24 cellular contexts compared by ENCODE assay signal in genomic region chr2:128272586-128273468, GRCh38. TPM values are rescaled to one million over a fixed set of nuclear protein-coding genes. Genes with fewer than 3 reads are reported as not detected.
A peak's percentile ranks its signal among the peaks of the same experiment; 100 is the strongest.
DNase-seq lines count a peak whose midpoint lies in the region; ATAC-seq and TF ChIP-seq lines count a peak whose summit lies in the region.
"Had no signal": no experiment of that assay in that cellular context is flagged by ENCODE, and none has a peak within 500 bp of the region (broad histone marks: within the 10 kb centered on the region; RNA-seq: fewer than 3 reads in every experiment).

No MANE protein-coding gene starts in this region.

- H3K27ac ChIP-seq in BLaER1: no peak overlapping the region; the same call in 1 of the 2 replicates
- H3K27ac ChIP-seq in foreskin keratinocyte: no peak overlapping the region
- H3K27ac ChIP-seq: brain microvascular endothelial cell, epithelial cell of prostate, KMS-11, SJSA1, thyroid gland had no signal

- H3K4me1 ChIP-seq in BLaER1 (peaks cover 47% of the 10 kb centered on the region), foreskin keratinocyte (no peaks in the 10 kb centered on the region)
- H3K4me1 ChIP-seq: SJSA1 had no signal

- H3K4me3 Mint-ChIP-seq in central memory CD8-positive, alpha-beta T cell: peak overlapping the region; percentile 66
- peak overlapping the region; percentile 74 for H3K4me3 Mint-ChIP-seq in natural killer cell treated with Interleukin-12 subunit alpha and Interleukin-12 subunit beta and Interleukin-15 and Interleukin-18, amount 100 ng/mL, for 72 hours
- H3K4me3 Mint-ChIP-seq: activated CD8-positive, alpha-beta T cell treated with anti-CD3 and anti-CD28 coated beads, Interleukin-2, amount 10 ng/mL, durations not matched to agents 7 days and 5 days; activated naive CD8-positive, alpha-beta T cell treated with anti-CD3 and anti-CD28 coated beads for 36 hours; dendritic cell treated with granulocyte-macrophage colony-stimulating factor and Interleukin-4, amounts not matched to agents 40 ng/mL and 50 ng/mL, for 4 days; nephron progenitor cell had no signal

- DNase-seq in COLO668 (lab: John Stamatoyannopoulos, UW; ENCODE audit: unreplicated experiment): peak; percentile 76
- no peak for DNase-seq in central memory CD8-positive, alpha-beta T cell (ENCODE audit: low spot score in 2 of 2)
- DNase-seq in natural killer cell treated with Interleukin-12 subunit alpha and Interleukin-12 subunit beta and Interleukin-15 and Interleukin-18, amount 100 ng/mL, for 72 hours (ENCODE audit: low spot score): no peak
- no peak for DNase-seq in foreskin keratinocyte
- no peak for DNase-seq in AG08396 (ENCODE audit: low spot score)
- DNase-seq in DMS 273 treated with DMSO at 0.1 percent for 48 hours (lab: John Stamatoyannopoulos, UW): no peak
- DNase-seq: activated CD8-positive, alpha-beta T cell treated with anti-CD3 and anti-CD28 coated beads, Interleukin-2, amount 10 ng/mL, durations not matched to agents 7 days and 5 days; activated naive CD8-positive, alpha-beta T cell treated with anti-CD3 and anti-CD28 coated beads for 36 hours; activated T-cell treated with anti-CD3 and anti-CD28 coated beads, Interleukin-2, amount 50 U/mL, for 4 hours; brain microvascular endothelial cell; GOT3; kidney glomerular epithelial cell; mesendoderm; NCI-H1048; nephron progenitor cell; stimulated activated CD4-positive, alpha-beta T cell treated with anti-CD3 and anti-CD28 coated beads, Interleukin-15, amount 100 ng/mL, for 24 hours; thyroid gland had no signal

- no peaks in the 10 kb centered on the region for H3K27me3 ChIP-seq in BLaER1
- H3K27me3 ChIP-seq in foreskin keratinocyte: no peaks in the 10 kb centered on the region
- H3K27me3 ChIP-seq: brain microvascular endothelial cell, SJSA1, thyroid gland had no signal

- peak overlapping the region; percentile 57 for H3K4me2 ChIP-seq in BLaER1
- H3K4me2 ChIP-seq: KMS-11 had no signal

- no peaks in the 10 kb centered on the region for H3K27me3 Mint-ChIP-seq in central memory CD8-positive, alpha-beta T cell
- H3K27me3 Mint-ChIP-seq in natural killer cell treated with Interleukin-12 subunit alpha and Interleukin-12 subunit beta and Interleukin-15 and Interleukin-18, amount 100 ng/mL, for 72 hours: no peaks in the 10 kb centered on the region
- H3K27me3 Mint-ChIP-seq: activated naive CD8-positive, alpha-beta T cell treated with anti-CD3 and anti-CD28 coated beads for 36 hours; dendritic cell treated with granulocyte-macrophage colony-stimulating factor and Interleukin-4, amounts not matched to agents 40 ng/mL and 50 ng/mL, for 4 days had no signal

- H3K4me1 Mint-ChIP-seq in central memory CD8-positive, alpha-beta T cell: peaks cover 13% of the 10 kb centered on the region
- peaks cover 32 to 38% of the 10 kb centered on the region in 2 donors for H3K4me1 Mint-ChIP-seq in natural killer cell treated with Interleukin-12 subunit alpha and Interleukin-12 subunit beta and Interleukin-15 and Interleukin-18, amount 100 ng/mL, for 72 hours (ENCODE audit: low read depth in 2 of 2)

- H3K27ac Mint-ChIP-seq in central memory CD8-positive, alpha-beta T cell (ENCODE audit: low read depth): peak overlapping the region; percentile 75
- peak overlapping the region in 1 of 2 donors; percentile 64 for H3K27ac Mint-ChIP-seq in natural killer cell treated with Interleukin-12 subunit alpha and Interleukin-12 subunit beta and Interleukin-15 and Interleukin-18, amount 100 ng/mL, for 72 hours
- H3K27ac Mint-ChIP-seq: activated CD8-positive, alpha-beta T cell treated with anti-CD3 and anti-CD28 coated beads, Interleukin-2, amount 10 ng/mL, durations not matched to agents 7 days and 5 days; activated naive CD8-positive, alpha-beta T cell treated with anti-CD3 and anti-CD28 coated beads for 36 hours; dendritic cell treated with granulocyte-macrophage colony-stimulating factor and Interleukin-4, amounts not matched to agents 40 ng/mL and 50 ng/mL, for 4 days; nephron progenitor cell had no signal

- no peak for TF ChIP-seq CTCF in foreskin keratinocyte (conservative IDR thresholded peaks at IDR 0.05)

- no peak overlapping the region for H3K4me3 ChIP-seq in BLaER1
- H3K4me3 ChIP-seq: SJSA1, thyroid gland had no signal

- H3K36me3 ChIP-seq in BLaER1: peaks cover 89% of the 10 kb centered on the region

- no peaks in the 10 kb centered on the region for H3K36me3 Mint-ChIP-seq in central memory CD8-positive, alpha-beta T cell (ENCODE audit: insufficient read depth)
- H3K36me3 Mint-ChIP-seq in natural killer cell treated with Interleukin-12 subunit alpha and Interleukin-12 subunit beta and Interleukin-15 and Interleukin-18, amount 100 ng/mL, for 72 hours: peaks cover 6% of the 10 kb centered on the region

- H4K20me1 ChIP-seq in BLaER1: peaks cover 69% of the 10 kb centered on the region

- H3K9me3 Mint-ChIP-seq in central memory CD8-positive, alpha-beta T cell: no peaks in the 10 kb centered on the region
- H3K9me3 Mint-ChIP-seq in natural killer cell treated with Interleukin-12 subunit alpha and Interleukin-12 subunit beta and Interleukin-15 and Interleukin-18, amount 100 ng/mL, for 72 hours: peaks cover 5% of the 10 kb centered on the region

- no peak overlapping the region for H3K9ac ChIP-seq in BLaER1
- H3K9ac ChIP-seq: KMS-11 had no signal

- H3K9me3 ChIP-seq in BLaER1: peaks cover 23% of the 10 kb centered on the region
- H3K9me3 ChIP-seq: thyroid gland had no signal

- no peak for ATAC-seq in central memory CD8-positive, alpha-beta T cell (replicated peaks; ENCODE audit: extremely low read depth, poor library complexity, severe bottlenecking)
- ATAC-seq in natural killer cell treated with Interleukin-12 subunit alpha and Interleukin-12 subunit beta and Interleukin-15 and Interleukin-18, amount 100 ng/mL, for 72 hours: no peak
- no peak for ATAC-seq in foreskin keratinocyte
- no peak for ATAC-seq in GM21447 (IDR thresholded peaks at IDR 0.05; ENCODE audit: unreplicated experiment)
- ATAC-seq: activated CD8-positive, alpha-beta T cell treated with anti-CD3 and anti-CD28 coated beads, Interleukin-2, amount 10 ng/mL, durations not matched to agents 7 days and 5 days; activated T-cell treated with anti-CD3 and anti-CD28 coated beads, Interleukin-2, amount 50 U/mL, for 4 hours; Panc1 had no signal

RNA-seq across cellular contexts. Expression of gene HS6ST1, which starts 45.8 kb away (rescaled TPM):
- 10 to 100 TPM; 17.5 to 25.5 TPM for total RNA-seq in natural killer cell treated with Interleukin-12 subunit alpha and Interleukin-12 subunit beta and Interleukin-15 and Interleukin-18, amount 100 ng/mL, for 72 hours
- total RNA-seq in foreskin keratinocyte: 26.6 and 31.3 TPM in 2 replicates
- polyA plus RNA-seq in foreskin keratinocyte: 15.8 and 17.9 TPM in 2 replicates
